8 cellular contexts compared by ENCODE assay signal in the genomic region with DNA sequence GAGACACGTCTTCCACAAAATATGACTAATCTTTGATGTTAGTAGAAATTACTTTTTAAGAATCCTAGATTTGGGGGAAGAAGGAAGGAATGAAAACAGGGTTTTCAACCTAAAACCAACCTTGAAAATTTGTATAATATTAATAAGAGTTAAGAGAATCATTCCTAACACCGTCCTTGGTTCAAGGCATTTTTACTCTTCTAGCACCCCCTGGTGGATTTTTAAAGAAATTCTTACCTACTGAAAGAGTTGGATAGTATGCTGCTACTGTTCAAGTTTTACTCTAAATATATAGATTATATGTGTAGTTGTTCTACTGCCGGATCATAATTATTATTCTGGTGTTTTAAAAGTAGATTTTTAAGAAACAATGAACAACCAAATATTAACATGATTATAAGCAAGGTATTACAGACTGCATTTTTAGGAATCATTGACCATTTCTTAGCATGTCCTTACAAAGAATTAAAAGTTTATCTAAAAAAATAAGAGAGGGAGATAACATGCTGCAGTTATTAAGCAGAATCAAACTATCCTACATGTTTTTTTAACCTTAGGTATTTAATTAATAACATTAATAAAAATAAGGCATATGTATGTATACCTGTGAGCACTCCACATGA. TPM values are rescaled to one million over a fixed set of nuclear protein-coding genes. Genes with fewer than 3 reads are reported as not detected.
DNase-seq lines count a peak whose midpoint lies in the region; ATAC-seq and TF ChIP-seq lines count a peak whose summit lies in the region.

No MANE protein-coding gene starts in this region.

- no peak overlapping the region for H3K27ac Mint-ChIP-seq in CD8-positive, alpha-beta memory T cell

- H3K4me1 Mint-ChIP-seq in CD8-positive, alpha-beta memory T cell, result no peaks in the 10 kb centered on the region

- no peaks in the 10 kb centered on the region for H3K36me3 Mint-ChIP-seq in CD8-positive, alpha-beta memory T cell

- peaks cover 0 to 2% (median 0%) of the 10 kb centered on the region in 5 donors for H3K9me3 Mint-ChIP-seq in CD8-positive, alpha-beta memory T cell

- no peak overlapping the region for H3K4me3 Mint-ChIP-seq in CD8-positive, alpha-beta memory T cell

- H3K4me3 ChIP-seq in fibroblast of mammary gland (ENCODE audit: control insufficient read depth, low read depth, low read length), result no peak overlapping the region
- H3K4me3 ChIP-seq in skeletal muscle cell (ENCODE audit: low read depth, low read length), result no peak overlapping the region
- no peak overlapping the region for H3K4me3 ChIP-seq in CD8-positive, alpha-beta memory T cell (ENCODE audit: low read length)

- no peaks in the 10 kb centered on the region for H3K27me3 ChIP-seq in CD8-positive, alpha-beta memory T cell (ENCODE audit: insufficient read depth, low read length, poor library complexity, severe bottlenecking)

- H3K4me1 ChIP-seq in CD8-positive, alpha-beta memory T cell (ENCODE audit: insufficient read depth, low read length), result no peaks in the 10 kb centered on the region

- DNase-seq in EH (ENCODE audit: low read depth) (peak; percentile 52), SHP77 (lab: John Stamatoyannopoulos, UW) (peak; percentile 80 to 86), fibroblast of mammary gland (ENCODE audit: low read depth) (peak; percentile 63), skeletal muscle cell (ENCODE audit: low read depth) (peak; percentile 7), NCI-H187 treated with DMSO at 0.1 percent for 48 hours (lab: John Stamatoyannopoulos, UW) (no peak)
- DNase-seq in CD8-positive, alpha-beta memory T cell, result no peak

- no peaks in the 10 kb centered on the region for H3K36me3 ChIP-seq in CD8-positive, alpha-beta memory T cell (ENCODE audit: insufficient read depth, low read length)

- CTCF ChIA-PET in CD8-positive, alpha-beta memory T cell (lab: Charles Lee), result no interaction called here

- POLR2A ChIA-PET in CD8-positive, alpha-beta memory T cell (lab: Charles Lee), result no interaction called here

- peak; percentile 63 for ATAC-seq in GM21825 (IDR thresholded peaks at IDR 0.05; ENCODE audit: unreplicated experiment)

- peaks cover 0 to 1% of the 10 kb centered on the region in 2 donors for H3K27me3 Mint-ChIP-seq in CD8-positive, alpha-beta memory T cell

- no peaks in the 10 kb centered on the region for H3K9me3 ChIP-seq in CD8-positive, alpha-beta memory T cell (ENCODE audit: low read length)

- H3K27ac ChIP-seq in CD8-positive, alpha-beta memory T cell (ENCODE audit: low read depth, low read length), result no peak overlapping the region

- TF ChIP-seq CTCF in LNCAP (IDR thresholded peaks at IDR 0.05), result peak; percentile 51
- TF ChIP-seq CTCF in fibroblast of mammary gland (conservative IDR thresholded peaks at IDR 0.05; ENCODE audit: control insufficient read depth, insufficient read depth, low read depth, low read length), result peak; percentile 49

RNA-seq across cellular contexts. Expression of a gene that starts 7.4 kb away (rescaled TPM):
- total RNA-seq in CD8-positive, alpha-beta memory T cell, result not detected
- polyA plus RNA-seq in CD8-positive, alpha-beta memory T cell, result not detected

Comparison
In these comparisons a context has a peak if more than half of its experiments do, and no peak if none do; other contexts are left out.
1. DNase-seq: peak in EH (single experiment), SHP77 (2 of 2), fibroblast of mammary gland (single experiment) and skeletal muscle cell (single experiment); none in NCI-H187 treated with DMSO at 0.1 percent for 48 hours (single experiment) and CD8-positive, alpha-beta memory T cell (0 of 5).